In the genomic region with DNA sequence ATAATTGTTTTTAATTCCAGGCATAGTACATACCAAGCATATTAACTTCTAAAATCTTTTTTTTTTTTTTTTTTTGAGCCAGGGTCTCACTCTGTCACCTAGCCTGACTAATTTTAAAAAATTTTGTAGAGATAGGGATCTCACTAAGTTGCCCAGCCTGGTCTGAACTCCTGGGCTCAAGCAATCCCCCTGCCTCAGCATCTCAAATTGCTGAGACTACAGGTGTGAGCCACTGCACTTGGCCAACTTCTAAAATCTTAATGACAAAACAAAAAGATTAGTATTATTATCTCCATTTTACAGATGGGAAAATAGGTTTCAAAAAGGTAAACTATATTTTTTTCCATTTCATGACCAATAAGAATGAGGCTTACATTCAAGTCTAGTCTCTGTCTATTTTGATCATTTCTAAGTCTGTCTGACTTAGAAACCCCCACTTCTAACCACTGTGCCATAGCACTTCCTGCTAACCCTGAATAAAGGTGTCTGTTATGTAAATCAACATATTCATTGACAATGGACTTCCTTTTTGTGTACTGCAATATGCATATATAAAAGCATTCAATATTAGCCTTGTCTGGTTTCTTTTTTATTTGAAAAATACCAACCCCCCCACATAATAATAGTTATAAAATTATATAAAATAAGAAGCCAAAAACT, we compare ENCODE assay signal across 13 cellular contexts. TPM values are rescaled to one million over a fixed set of nuclear protein-coding genes. Genes with fewer than 3 reads are reported as not detected.
DNase-seq lines count a peak whose midpoint lies in the region; ATAC-seq and TF ChIP-seq lines count a peak whose summit lies in the region.
"Had no signal": no experiment of that assay in that cellular context is flagged by ENCODE, and none has a peak within 500 bp of the region (broad histone marks: within the 10 kb centered on the region; RNA-seq: fewer than 3 reads in every experiment).

No MANE protein-coding gene starts in this region.

- H3K4me1 ChIP-seq in colonic mucosa, result no peaks in the 10 kb centered on the region

- no peak overlapping the region for H3K9ac ChIP-seq in colonic mucosa (ENCODE audit: low read depth in 2 of 2, low read length in 2 of 2)

- TF ChIP-seq CTCF in NB4 (IDR thresholded peaks at IDR 0.05; ENCODE audit: low read depth, low read length) (no peak), colonic mucosa (IDR thresholded peaks at IDR 0.05) (no peak)

- H3K4me3 ChIP-seq in NB4 (ENCODE audit: low read depth, low read length) (no peak overlapping the region), colonic mucosa (no peak overlapping the region)
- H3K4me3 ChIP-seq: GM23338 had no signal

- intact Hi-C loops in colonic mucosa (cut with DNase I), result no loop called here
- intact Hi-C loops in activated T-helper 2 cell treated with anti-CD3 and anti-CD28 coated beads, Interferon-gamma antibody, Interleukin-2, Interleukin-4, amounts not matched to agents 10 μg/mL and 5 μg/mL and 100 μg/mL, durations not matched to agents 14 hours and 24 hours and 36 hours (cut with micrococcal nuclease), result no loop called here

- H3K27me3 Mint-ChIP-seq in activated CD8-positive, alpha-beta memory T cell treated with anti-CD3 and anti-CD28 coated beads, Interleukin-2, amount 10 ng/mL, durations not matched to agents 7 days and 5 days, result peaks cover 9% of the 10 kb centered on the region
- peaks cover 19% of the 10 kb centered on the region for H3K27me3 Mint-ChIP-seq in activated T-helper 2 cell treated with anti-CD3 and anti-CD28 coated beads, Interferon-gamma antibody, Interleukin-2, Interleukin-4, amounts not matched to agents 10 μg/mL and 5 μg/mL and 100 μg/mL, durations not matched to agents 14 hours and 24 hours and 36 hours (ENCODE audit: low read depth)
- H3K27me3 Mint-ChIP-seq: stimulated activated naive CD8-positive, alpha-beta T cell treated with anti-CD3 and anti-CD28 coated beads, Interleukin-15, Interleukin-2, amounts not matched to agents 100 ng/mL and 50 ng/mL, for 24 hours had no signal

- no peaks in the 10 kb centered on the region for H3K36me3 ChIP-seq in colonic mucosa

- no peak for TF ChIP-seq POLR2A in NB4 (IDR thresholded peaks at IDR 0.05; ENCODE audit: extremely low read depth, insufficient read length)

- no peaks in the 10 kb centered on the region for H3K27me3 ChIP-seq in colonic mucosa

- no peak overlapping the region for H3K27ac ChIP-seq in colonic mucosa

- no peaks in the 10 kb centered on the region for H3K9me3 Mint-ChIP-seq in activated CD8-positive, alpha-beta memory T cell treated with anti-CD3 and anti-CD28 coated beads, Interleukin-2, amount 10 ng/mL, durations not matched to agents 7 days and 5 days (ENCODE audit: low read depth)
- H3K9me3 Mint-ChIP-seq in stimulated activated effector memory CD8-positive, alpha-beta T cell treated with anti-CD3 and anti-CD28 coated beads, Interleukin-12 subunit alpha, Interleukin-12 subunit beta, amount 100 ng/mL, for 72 hours, result no peaks in the 10 kb centered on the region
- H3K9me3 Mint-ChIP-seq in activated T-helper 2 cell treated with anti-CD3 and anti-CD28 coated beads, Interferon-gamma antibody, Interleukin-2, Interleukin-4, amounts not matched to agents 10 μg/mL and 5 μg/mL and 100 μg/mL, durations not matched to agents 14 hours and 24 hours and 36 hours, result no peaks in the 10 kb centered on the region
- H3K9me3 Mint-ChIP-seq: stimulated activated naive CD8-positive, alpha-beta T cell treated with anti-CD3 and anti-CD28 coated beads, Interleukin-15, Interleukin-2, amounts not matched to agents 100 ng/mL and 50 ng/mL, for 24 hours had no signal

- H3K27ac Mint-ChIP-seq in activated CD8-positive, alpha-beta memory T cell treated with anti-CD3 and anti-CD28 coated beads, Interleukin-2, amount 10 ng/mL, durations not matched to agents 7 days and 5 days, result no peak overlapping the region
- H3K27ac Mint-ChIP-seq in stimulated activated effector memory CD8-positive, alpha-beta T cell treated with anti-CD3 and anti-CD28 coated beads, Interleukin-12 subunit alpha, Interleukin-12 subunit beta, amount 100 ng/mL, for 72 hours, result no peak overlapping the region
- H3K27ac Mint-ChIP-seq in activated T-helper 2 cell treated with anti-CD3 and anti-CD28 coated beads, Interferon-gamma antibody, Interleukin-2, Interleukin-4, amounts not matched to agents 10 μg/mL and 5 μg/mL and 100 μg/mL, durations not matched to agents 14 hours and 24 hours and 36 hours, result no peak overlapping the region
- H3K27ac Mint-ChIP-seq: GM23338; stimulated activated naive CD8-positive, alpha-beta T cell treated with anti-CD3 and anti-CD28 coated beads, Interleukin-15, Interleukin-2, amounts not matched to agents 100 ng/mL and 50 ng/mL, for 24 hours had no signal

- no peaks in the 10 kb centered on the region for H3K36me3 Mint-ChIP-seq in activated CD8-positive, alpha-beta memory T cell treated with anti-CD3 and anti-CD28 coated beads, Interleukin-2, amount 10 ng/mL, durations not matched to agents 7 days and 5 days
- no peaks in the 10 kb centered on the region for H3K36me3 Mint-ChIP-seq in stimulated activated effector memory CD8-positive, alpha-beta T cell treated with anti-CD3 and anti-CD28 coated beads, Interleukin-12 subunit alpha, Interleukin-12 subunit beta, amount 100 ng/mL, for 72 hours
- no peaks in the 10 kb centered on the region for H3K36me3 Mint-ChIP-seq in activated T-helper 2 cell treated with anti-CD3 and anti-CD28 coated beads, Interferon-gamma antibody, Interleukin-2, Interleukin-4, amounts not matched to agents 10 μg/mL and 5 μg/mL and 100 μg/mL, durations not matched to agents 14 hours and 24 hours and 36 hours (ENCODE audit: low read depth)

- ATAC-seq in activated CD8-positive, alpha-beta memory T cell treated with anti-CD3 and anti-CD28 coated beads, Interleukin-2, amount 10 ng/mL, durations not matched to agents 7 days and 5 days, result peak; percentile 67
- ATAC-seq in HG02938 (IDR thresholded peaks at IDR 0.05; ENCODE audit: unreplicated experiment), result peak; percentile 91
- ATAC-seq in stimulated activated effector memory CD8-positive, alpha-beta T cell treated with anti-CD3 and anti-CD28 coated beads, Interleukin-12 subunit alpha, Interleukin-12 subunit beta, amount 100 ng/mL, for 72 hours, result peak; percentile 67
- ATAC-seq: GM23338 had no signal

- CTCF ChIA-PET in activated CD8-positive, alpha-beta memory T cell treated with anti-CD3 and anti-CD28 coated beads, Interleukin-2, amount 10 ng/mL, durations not matched to agents 7 days and 5 days (lab: Charles Lee), result no interaction called here

- no peaks in the 10 kb centered on the region for H3K9me3 ChIP-seq in colonic mucosa

- DNase-seq in activated CD8-positive, alpha-beta memory T cell treated with anti-CD3 and anti-CD28 coated beads, Interleukin-2, amount 10 ng/mL, durations not matched to agents 7 days and 5 days, result no peak
- no peak for DNase-seq in activated CD8-positive, alpha-beta memory T cell treated with anti-CD3 and anti-CD28 coated beads, Interleukin-2, amount 50 U/mL, for 4 hours
- DNase-seq in NB4 (ENCODE audit: low read depth), result peak; percentile 80
- DNase-seq in stimulated activated effector memory CD8-positive, alpha-beta T cell treated with anti-CD3 and anti-CD28 coated beads, Interleukin-12 subunit alpha, Interleukin-12 subunit beta, amount 100 ng/mL, for 72 hours (ENCODE audit: low spot score in 2 of 2), result no peak
- no peak for DNase-seq in colonic mucosa
- DNase-seq in dermis blood vessel endothelial cell, result no peak
- no peak for DNase-seq in activated T-helper 2 cell treated with anti-CD3 and anti-CD28 coated beads, Interferon-gamma antibody, Interleukin-2, Interleukin-4, amounts not matched to agents 10 μg/mL and 5 μg/mL and 100 μg/mL, durations not matched to agents 14 hours and 24 hours and 36 hours (ENCODE audit: low spot score)
- DNase-seq: activated effector memory CD4-positive, alpha-beta T cell treated with anti-CD3 and anti-CD28 coated beads, Interleukin-2, amount 50 U/mL, for 16 hours; GF-D8; hypothalamus had no signal

- no peak overlapping the region for H3K4me3 Mint-ChIP-seq in activated CD8-positive, alpha-beta memory T cell treated with anti-CD3 and anti-CD28 coated beads, Interleukin-2, amount 10 ng/mL, durations not matched to agents 7 days and 5 days
- H3K4me3 Mint-ChIP-seq in stimulated activated effector memory CD8-positive, alpha-beta T cell treated with anti-CD3 and anti-CD28 coated beads, Interleukin-12 subunit alpha, Interleukin-12 subunit beta, amount 100 ng/mL, for 72 hours, result no peak overlapping the region
- H3K4me3 Mint-ChIP-seq in activated T-helper 2 cell treated with anti-CD3 and anti-CD28 coated beads, Interferon-gamma antibody, Interleukin-2, Interleukin-4, amounts not matched to agents 10 μg/mL and 5 μg/mL and 100 μg/mL, durations not matched to agents 14 hours and 24 hours and 36 hours (ENCODE audit: low read depth), result no peak overlapping the region
- H3K4me3 Mint-ChIP-seq: GM23338; stimulated activated naive CD8-positive, alpha-beta T cell treated with anti-CD3 and anti-CD28 coated beads, Interleukin-15, Interleukin-2, amounts not matched to agents 100 ng/mL and 50 ng/mL, for 24 hours had no signal

- H3K4me1 Mint-ChIP-seq in activated CD8-positive, alpha-beta memory T cell treated with anti-CD3 and anti-CD28 coated beads, Interleukin-2, amount 10 ng/mL, durations not matched to agents 7 days and 5 days, result peaks cover 20% of the 10 kb centered on the region
- H3K4me1 Mint-ChIP-seq in stimulated activated effector memory CD8-positive, alpha-beta T cell treated with anti-CD3 and anti-CD28 coated beads, Interleukin-12 subunit alpha, Interleukin-12 subunit beta, amount 100 ng/mL, for 72 hours, result peaks cover 13% of the 10 kb centered on the region
- peaks cover 21% of the 10 kb centered on the region for H3K4me1 Mint-ChIP-seq in activated T-helper 2 cell treated with anti-CD3 and anti-CD28 coated beads, Interferon-gamma antibody, Interleukin-2, Interleukin-4, amounts not matched to agents 10 μg/mL and 5 μg/mL and 100 μg/mL, durations not matched to agents 14 hours and 24 hours and 36 hours (ENCODE audit: low read depth)

RNA-seq across cellular contexts. Expression of gene ZEB2, which starts 28.7 kb away (rescaled TPM):
- 10 to 100 TPM; 40.4 to 40.9 TPM for total RNA-seq in activated CD8-positive, alpha-beta memory T cell treated with anti-CD3 and anti-CD28 coated beads, Interleukin-2, amount 10 ng/mL, durations not matched to agents 7 days and 5 days
- total RNA-seq in colonic mucosa (10 to 100 TPM; 17.4 to 29.6 TPM), dermis blood vessel endothelial cell (5.3 and 8.4 TPM in 2 replicates)
- total RNA-seq in activated T-helper 2 cell treated with anti-CD3 and anti-CD28 coated beads, Interferon-gamma antibody, Interleukin-2, Interleukin-4, amounts not matched to agents 10 μg/mL and 5 μg/mL and 100 μg/mL, durations not matched to agents 14 hours and 24 hours and 36 hours, result 50.9 and 53.2 TPM in 2 replicates
- total RNA-seq: GM23338 had no signal
